ENCODE assay signal across 17 cellular contexts in the genomic region with DNA sequence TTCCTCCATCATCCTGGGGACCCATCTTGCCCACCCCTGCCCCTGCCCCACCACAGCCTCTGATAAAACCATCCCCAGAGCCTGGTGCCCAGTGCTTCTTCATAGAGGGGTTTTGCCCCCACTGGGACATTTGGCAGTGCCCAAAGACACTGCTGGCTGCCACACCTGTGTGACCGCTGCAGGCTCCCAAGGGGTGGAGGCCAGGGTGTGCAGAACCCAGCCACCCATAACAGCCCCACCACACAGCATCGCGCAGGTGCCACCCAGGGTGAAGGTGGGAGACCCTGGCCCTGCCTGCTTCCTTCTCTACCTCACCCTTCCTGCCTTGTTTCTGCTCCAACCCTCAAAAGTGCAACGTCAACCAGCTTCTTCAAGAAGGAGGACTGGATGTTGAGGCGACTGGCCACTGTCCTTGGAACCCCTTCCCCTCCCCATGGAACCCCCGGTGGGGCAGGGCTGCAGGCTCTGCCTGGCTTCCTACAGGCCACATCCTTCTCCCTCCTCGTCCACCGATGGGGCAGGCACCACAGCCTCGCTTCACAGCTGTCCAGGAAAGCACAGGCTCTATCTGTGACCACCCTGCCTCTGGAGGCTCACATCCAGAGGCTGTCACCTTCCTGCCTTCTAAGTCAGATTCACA.
"Had no signal": no experiment of that assay in that cellular context is flagged by ENCODE, and none has a peak within 500 bp of the region (broad histone marks: within the 10 kb centered on the region; RNA-seq: fewer than 3 reads in every experiment).

No MANE protein-coding gene starts in this region.

- H3K4me1 ChIP-seq: adrenal gland, left lung had no signal

- DNase-seq: activated CD4-positive, alpha-beta T cell treated with anti-CD3 and anti-CD28 coated beads for 1 hour; activated CD4-positive, alpha-beta T cell treated with anti-CD3 and anti-CD28 coated beads, Interleukin-2, amount 50 U/mL, for 4 hours; activated T-cell treated with anti-CD3 and anti-CD28 coated beads, Interleukin-2, amount 50 U/mL, for 1 hour; adrenal gland; erythroblast; mucosa of descending colon; stimulated activated CD4-positive, alpha-beta T cell treated with anti-CD3 and anti-CD28 coated beads, Interleukin-2, amount 100 ng/mL, for 48 hours; stimulated activated naive CD4-positive, alpha-beta T cell treated with Interleukin-2 at 50 U/mL for 16 hours; T-helper 1 cell; T1000 had no signal

- H3K27me3 Mint-ChIP-seq: activated naive CD4-positive, alpha-beta T cell treated with anti-CD3 and anti-CD28 coated beads, Interleukin-2, amount 50 U/mL, for 24 hours; naive thymus-derived CD8-positive, alpha-beta T cell had no signal

- H3K4me1 Mint-ChIP-seq: activated naive CD4-positive, alpha-beta T cell treated with anti-CD3 and anti-CD28 coated beads, Interleukin-2, amount 50 U/mL, for 24 hours had no signal

- H3K27me3 ChIP-seq: adrenal gland, dorsolateral prefrontal cortex, gastroesophageal sphincter, left lung, neutrophil, upper lobe of left lung had no signal

- H3K27ac ChIP-seq: adrenal gland, gastroesophageal sphincter, left lung, neutrophil, upper lobe of left lung had no signal

- H3K4me3 Mint-ChIP-seq: activated naive CD4-positive, alpha-beta T cell treated with anti-CD3 and anti-CD28 coated beads, Interleukin-2, amount 50 U/mL, for 24 hours; naive thymus-derived CD8-positive, alpha-beta T cell had no signal

- H3K27ac Mint-ChIP-seq: activated naive CD4-positive, alpha-beta T cell treated with anti-CD3 and anti-CD28 coated beads, Interleukin-2, amount 50 U/mL, for 24 hours had no signal

- H3K4me3 ChIP-seq: adrenal gland, dorsolateral prefrontal cortex, gastroesophageal sphincter, left lung, mucosa of descending colon, upper lobe of left lung had no signal

- H3K36me3 ChIP-seq: adrenal gland had no signal

- ATAC-seq: gastroesophageal sphincter; left lung; mucosa of descending colon; naive thymus-derived CD8-positive, alpha-beta T cell had no signal

- H3K9me3 Mint-ChIP-seq: activated naive CD4-positive, alpha-beta T cell treated with anti-CD3 and anti-CD28 coated beads, Interleukin-2, amount 50 U/mL, for 24 hours had no signal

- H3K9me3 ChIP-seq: adrenal gland, gastroesophageal sphincter, mucosa of descending colon, neutrophil, upper lobe of left lung had no signal
